ENCODE assay signal across 33 cellular contexts in genomic region chr15:52795464-52796227, GRCh38. TPM values are rescaled to one million over a fixed set of nuclear protein-coding genes. Genes with fewer than 3 reads are reported as not detected.
A peak's percentile ranks its signal among the peaks of the same experiment; 100 is the strongest.
DNase-seq lines count a peak whose midpoint lies in the region; ATAC-seq, FAIRE-seq and TF ChIP-seq lines count a peak whose summit lies in the region.
"Had no signal": no experiment of that assay in that cellular context is flagged by ENCODE, and none has a peak within 500 bp of the region (broad histone marks: within the 10 kb centered on the region; RNA-seq: fewer than 3 reads in every experiment).

No MANE protein-coding gene starts in this region.

- H3K9me3 Mint-ChIP-seq in H9 (peaks cover 0 to 7% of the 10 kb centered on the region in 2 experiments; a peak in 1 of 5 replicates), neural progenitor cell (peaks cover 13% of the 10 kb centered on the region)
- H3K9me3 Mint-ChIP-seq: activated naive CD4-positive, alpha-beta T cell treated with anti-CD3 and anti-CD28 coated beads, Interleukin-2, amount 50 U/mL, for 72 hours; activated T-cell treated with anti-CD3 and anti-CD28 coated beads, Interleukin-2, amount 50 U/mL, for 24 hours had no signal

- H3T11ph ChIP-seq in H9 (ENCODE audit: low read length), result no peak overlapping the region

- H4K20me1 ChIP-seq in H9 (ENCODE audit: control insufficient read depth, insufficient read depth, insufficient read length) (no peaks in the 10 kb centered on the region), endothelial cell of umbilical vein (replicated peaks; ENCODE audit: control insufficient read depth, extremely low read depth, insufficient read depth, low read length) (no peaks in the 10 kb centered on the region), neural progenitor cell (ENCODE audit: low read depth) (peaks cover 8% of the 10 kb centered on the region)

- H3K27me3 ChIP-seq in H9 (ENCODE audit: insufficient read depth, low read length) (peaks cover 81% of the 10 kb centered on the region), endothelial cell of umbilical vein (ENCODE audit: control insufficient read depth in 2 of 2, insufficient read depth in 2 of 2, low read length in 2 of 2) (peaks cover 93 to 100% of the 10 kb centered on the region in 2 experiments), neural progenitor cell (peaks cover 100% of the 10 kb centered on the region), BE2C (peaks cover 100% of the 10 kb centered on the region)
- H3K27me3 ChIP-seq: right lobe of liver, SJCRH30 had no signal

- no peak for TF ChIP-seq POLR2A in endothelial cell of umbilical vein (IDR thresholded peaks at IDR 0.05; ENCODE audit: low read depth, low read length)

- H3K4me3 ChIP-seq in endothelial cell of umbilical vein (replicated peaks in 1 of 3; ENCODE audit: insufficient read depth in 1 of 3, low read depth in 1 of 3, low read length in 3 of 3), result no peak overlapping the region
- no peak overlapping the region for H3K4me3 ChIP-seq in neural progenitor cell
- H3K4me3 ChIP-seq in BE2C (ENCODE audit: low read depth, low read length), result no peak overlapping the region
- H3K4me3 ChIP-seq: heart left ventricle, Peyer's patch, right lobe of liver, SJCRH30, thoracic aorta, vagina had no signal

- H2BK20ac ChIP-seq in H9 (ENCODE audit: low read depth, low read length, poor library complexity, severe bottlenecking), result no peak overlapping the region

- H2AK5ac ChIP-seq in H9 (ENCODE audit: insufficient read length, low read length), result no peak overlapping the region

- H3K4ac ChIP-seq in H9 (ENCODE audit: low read depth, low read length), result no peak overlapping the region

- no peaks in the 10 kb centered on the region for H3K79me2 ChIP-seq in H9 (ENCODE audit: insufficient read depth, low read length)
- H3K79me2 ChIP-seq in endothelial cell of umbilical vein (ENCODE audit: control insufficient read depth, insufficient read depth, low read length), result no peaks in the 10 kb centered on the region
- no peaks in the 10 kb centered on the region for H3K79me2 ChIP-seq in neural progenitor cell (ENCODE audit: low read depth)
- H3K79me2 ChIP-seq: parathyroid adenoma had no signal

- H3K27me3 Mint-ChIP-seq in H9 (ENCODE audit: low read depth), result peaks cover 21% of the 10 kb centered on the region
- H3K27me3 Mint-ChIP-seq in neural progenitor cell (ENCODE audit: insufficient read depth, low read depth), result peaks cover 85% of the 10 kb centered on the region

- WGBS in H9 (ENCODE audit: extremely low coverage, insufficient read length, low lambda C conversion rate), result no CpG with 5 or more reads among the region's 31 CpGs

- peaks cover 0 to 23% (median 10%) of the 10 kb centered on the region in 3 experiments; a peak in 5 of 7 replicates for H3K36me3 Mint-ChIP-seq in H9 (ENCODE audit: insufficient read depth in 1 of 3, low read depth in 3 of 3)
- no peaks in the 10 kb centered on the region for H3K36me3 Mint-ChIP-seq in neural progenitor cell
- H3K36me3 Mint-ChIP-seq: T-cell had no signal

- H2BK120ac ChIP-seq in H9 (ENCODE audit: low read depth, low read length, poor library complexity, severe bottlenecking), result no peak overlapping the region

- FAIRE-seq in endothelial cell of umbilical vein (lab: Jason Lieb, UNC), result no peak
- FAIRE-seq: HepG2 had no signal

- H3K56ac ChIP-seq in H9 (ENCODE audit: insufficient read length, low read depth, low read length), result no peak overlapping the region

- no peaks in the 10 kb centered on the region for H3K9me1 ChIP-seq in endothelial cell of umbilical vein (replicated peaks; ENCODE audit: control insufficient read depth, extremely low read depth, insufficient read depth, low read length)

- H3K27ac ChIP-seq in H9 (ENCODE audit: insufficient read length, low read depth, low read length) (no peak overlapping the region), endothelial cell of umbilical vein (ENCODE audit: insufficient read depth, low read depth, low read length) (no peak overlapping the region), neural progenitor cell (no peak overlapping the region)
- H3K27ac ChIP-seq: heart left ventricle, parathyroid adenoma, Peyer's patch, right lobe of liver, SJCRH30, thoracic aorta, vagina had no signal

- peak; percentile 57 for DNase-seq in activated CD8-positive, alpha-beta memory T cell treated with anti-CD3 and anti-CD28 coated beads for 24 hours
- DNase-seq in activated CD8-positive, alpha-beta memory T cell treated with anti-CD3 and anti-CD28 coated beads, Interleukin-2, amount 50 U/mL, for 48 hours, result no peak
- no peak for DNase-seq in H9
- no peak for DNase-seq in endothelial cell of umbilical vein (ENCODE audit: low read depth, low spot score)
- no peak for DNase-seq in neural progenitor cell (ENCODE audit: low spot score)
- no peak for DNase-seq in BE2C
- DNase-seq in SIG-M5 treated with dmso at 0.1 percent for 504 hours (lab: John Stamatoyannopoulos, UW; ENCODE audit: unreplicated experiment), result no peak
- DNase-seq: activated CD4-positive, alpha-beta T cell treated with anti-CD3 and anti-CD28 coated beads, Interleukin-2, amount 50 U/mL, for 1 hour; activated T-cell treated with anti-CD3 and anti-CD28 coated beads, Interleukin-2, amount 50 U/mL, for 24 hours; COR-L47; DMS79; GF-D8; GOT3; heart left ventricle; NCI-H1694; NCI-H2171; NCI-H526; Peyer's patch; right lobe of liver; SJCRH30; stimulated activated CD4-positive, alpha-beta T cell treated with anti-CD3 and anti-CD28 coated beads, Interleukin-12 subunit alpha, Interleukin-12 subunit beta, amount 100 ng/mL, for 4 hours; stimulated activated CD4-positive, alpha-beta T cell treated with anti-CD3 and anti-CD28 coated beads, Interleukin-4, amount 100 ng/mL, for 4 hours; stimulated activated naive CD8-positive, alpha-beta T cell treated with anti-CD3 and anti-CD28 coated beads, Interleukin-15, Interleukin-2, amounts not matched to agents 100 U/mL and 50 U/mL, for 24 hours; T-cell had no signal

- H3K18ac ChIP-seq in H9 (ENCODE audit: insufficient read length, low read depth, low read length), result no peak overlapping the region

- no peaks in the 10 kb centered on the region for H3K79me1 ChIP-seq in H9 (ENCODE audit: insufficient read depth, low read depth, low read length, poor library complexity, severe bottlenecking)

- H3K9ac ChIP-seq in H9 (ENCODE audit: extremely low read depth, insufficient read length, low read length) (no peak overlapping the region), endothelial cell of umbilical vein (replicated peaks; ENCODE audit: extremely low read depth, insufficient read depth, low read length) (no peak overlapping the region), neural progenitor cell (no peak overlapping the region)
- H3K9ac ChIP-seq: parathyroid adenoma had no signal

- peak overlapping the region in 1 of 2 experiments; percentile 69; a peak in 3 of 5 replicates for H3K4me3 Mint-ChIP-seq in H9
- H3K4me3 Mint-ChIP-seq in neural progenitor cell, result peak overlapping the region; percentile 36
- H3K4me3 Mint-ChIP-seq: activated T-cell treated with anti-CD3 and anti-CD28 coated beads, Interleukin-2, amount 50 U/mL, for 24 hours had no signal

- H3K36me3 ChIP-seq in endothelial cell of umbilical vein (ENCODE audit: control insufficient read depth in 2 of 2, extremely low read depth in 1 of 2, insufficient read depth in 2 of 2, low read length in 2 of 2), result no peaks in the 10 kb centered on the region
- H3K36me3 ChIP-seq in neural progenitor cell, result no peaks in the 10 kb centered on the region
- H3K36me3 ChIP-seq in BE2C, result no peaks in the 10 kb centered on the region
- H3K36me3 ChIP-seq: heart left ventricle, Peyer's patch, right lobe of liver, SJCRH30, thoracic aorta, vagina had no signal

- H4K91ac ChIP-seq in H9 (ENCODE audit: insufficient read length, low read depth, low read length), result no peak overlapping the region

- no peak for TF ChIP-seq CTCF in H9 (conservative IDR thresholded peaks at IDR 0.05)
- no peak for TF ChIP-seq CTCF in endothelial cell of umbilical vein (IDR thresholded peaks at IDR 0.05; ENCODE audit: extremely low read depth in 1 of 2, insufficient read depth in 1 of 2, low read depth in 1 of 2, low read length in 2 of 2)
- TF ChIP-seq CTCF in neural progenitor cell (IDR thresholded peaks at IDR 0.05), result no peak
- TF ChIP-seq CTCF in BE2C (IDR thresholded peaks at IDR 0.05; ENCODE audit: low read depth, low read length), result no peak

- no peak overlapping the region for H3K23ac ChIP-seq in H9 (ENCODE audit: insufficient read length, low read depth, low read length)

- no peak overlapping the region for H2BK12ac ChIP-seq in H9 (ENCODE audit: insufficient read length, low read depth, low read length)

- H3K4me1 Mint-ChIP-seq in H9 (peaks cover 67 to 68% of the 10 kb centered on the region in 2 experiments), neural progenitor cell (peaks cover 25% of the 10 kb centered on the region)

- H2AFZ ChIP-seq in H9 (ENCODE audit: low read length) (no peak overlapping the region), endothelial cell of umbilical vein (ENCODE audit: low read depth, low read length) (no peak overlapping the region), neural progenitor cell (replicated peaks) (no peak overlapping the region)
- H2AFZ ChIP-seq: parathyroid adenoma had no signal

- peaks cover 4% of the 10 kb centered on the region for H3F3A ChIP-seq in neural progenitor cell (ENCODE audit: low read depth)

- no peak for ATAC-seq in HG03095 (IDR thresholded peaks at IDR 0.05; ENCODE audit: unreplicated experiment)
- ATAC-seq: activated naive CD4-positive, alpha-beta T cell treated with anti-CD3 and anti-CD28 coated beads, Interleukin-2, amount 50 U/mL, for 72 hours; heart left ventricle; HepG2; right lobe of liver; stimulated activated naive CD8-positive, alpha-beta T cell treated with anti-CD3 and anti-CD28 coated beads, Interleukin-15, Interleukin-2, amounts not matched to agents 100 U/mL and 50 U/mL, for 24 hours; T-cell had no signal

- peaks cover 19% of the 10 kb centered on the region for H3K4me1 ChIP-seq in H9 (ENCODE audit: insufficient read depth, low read length)
- H3K4me1 ChIP-seq in endothelial cell of umbilical vein (ENCODE audit: control insufficient read depth, extremely low read depth, insufficient read depth, low read length), result peaks cover 3% of the 10 kb centered on the region
- peaks cover 14% of the 10 kb centered on the region for H3K4me1 ChIP-seq in neural progenitor cell
- H3K4me1 ChIP-seq in BE2C, result no peaks in the 10 kb centered on the region
- H3K4me1 ChIP-seq: parathyroid adenoma, SJCRH30 had no signal

- POLR2A ChIA-PET in endothelial cell of umbilical vein (lab: Charles Lee), result no interaction called here

- no peak overlapping the region for H4K8ac ChIP-seq in H9 (replicated peaks; ENCODE audit: insufficient read length, low read depth, low read length)

- dilution Hi-C loops in endothelial cell of umbilical vein (cut with MboI; ENCODE audit: extremely low pct_ligation_motif_present, low sequenced_read_pairs), result no loop called here

- no peak overlapping the region for H3K14ac ChIP-seq in H9 (ENCODE audit: insufficient read depth, low read length)

- no peak overlapping the region for H3K27ac Mint-ChIP-seq in H9
- H3K27ac Mint-ChIP-seq in neural progenitor cell, result no peak overlapping the region
- H3K27ac Mint-ChIP-seq: activated T-cell treated with anti-CD3 and anti-CD28 coated beads, Interleukin-2, amount 50 U/mL, for 24 hours; T-cell had no signal

- H3K4me2 ChIP-seq in H9 (ENCODE audit: insufficient read depth, insufficient read length, low read length), result peak overlapping the region; percentile 75
- no peak overlapping the region for H3K4me2 ChIP-seq in endothelial cell of umbilical vein (ENCODE audit: insufficient read depth, low read length)
- no peak overlapping the region for H3K4me2 ChIP-seq in neural progenitor cell

- peaks cover 29% of the 10 kb centered on the region for H3K23me2 ChIP-seq in H9 (ENCODE audit: insufficient read length, low read depth, low read length, poor library complexity, severe bottlenecking)

- intact Hi-C loops in endothelial cell of umbilical vein (cut with micrococcal nuclease), result no loop called here

- CTCF ChIA-PET in endothelial cell of umbilical vein (lab: Charles Lee), result interaction anchor here (1.1 kb wide), 1 partner anchor 9 kb away, joined by 3 read pairs; no protein-coding TSS in a partner anchor

- no peak overlapping the region for H4K5ac ChIP-seq in H9 (ENCODE audit: insufficient read length, low read depth, low read length)

- no TSS peak for BruUV-seq in endothelial cell of umbilical vein (replicated peaks; lab: Mats Ljungman, UMichigan)

- H2BK15ac ChIP-seq in H9 (ENCODE audit: low read depth, low read length), result no peak overlapping the region

- no peak overlapping the region for H2BK5ac ChIP-seq in H9 (ENCODE audit: insufficient read length, low read length)

- H3K9me3 ChIP-seq in H9 (ENCODE audit: control insufficient read depth, low read depth, low read length) (no peaks in the 10 kb centered on the region), endothelial cell of umbilical vein (replicated peaks; ENCODE audit: control insufficient read depth, insufficient read depth, low read length) (no peaks in the 10 kb centered on the region), neural progenitor cell (ENCODE audit: low read depth) (no peaks in the 10 kb centered on the region), BE2C (no peaks in the 10 kb centered on the region)
- H3K9me3 ChIP-seq: heart left ventricle, right lobe of liver, SJCRH30, thoracic aorta, vagina had no signal

RNA-seq across cellular contexts. Expression of gene ONECUT1, which starts 5.5 kb away (rescaled TPM):
- total RNA-seq in H9 (2021) (14.0 and 14.1 TPM in 2 replicates), endothelial cell of umbilical vein (not detected in 2 replicates), neural progenitor cell (ENCODE audit: low replicate concordance) (1.5 TPM in 2 replicates)
- not detected in 2 replicates for polyA plus RNA-seq in endothelial cell of umbilical vein
- not detected in 2 replicates for polyA plus RNA-seq in endothelial cell of umbilical vein (2011; cell fraction: cytosol; rRNA removed)
- polyA plus RNA-seq in endothelial cell of umbilical vein (2011; cell fraction: nucleus; rRNA removed), result not detected in 2 replicates
- polyA plus RNA-seq in endothelial cell of umbilical vein (2012), result not detected in 2 replicates
- polyA minus RNA-seq in endothelial cell of umbilical vein, result not detected in 2 replicates
- not detected for polyA minus RNA-seq in endothelial cell of umbilical vein (2011; cell fraction: cytosol; rRNA and poly(A)+ RNA removed)
- not detected in 2 replicates for polyA minus RNA-seq in endothelial cell of umbilical vein (2011; cell fraction: nucleus; rRNA and poly(A)+ RNA removed)
- not detected for polyA plus RNA-seq in BE2C (2012; ENCODE audit: insufficient read depth, insufficient read length, low read depth)
- total RNA-seq: activated naive CD4-positive, alpha-beta T cell treated with anti-CD3 and anti-CD28 coated beads, Interleukin-2, amount 50 U/mL, for 72 hours; epithelial cell of proximal tubule; heart left ventricle; myocyte; Peyer's patch; vagina had no signal
- polyA plus RNA-seq: BJ, heart left ventricle had no signal
